8 cellular contexts compared by ENCODE assay signal in the genomic region with DNA sequence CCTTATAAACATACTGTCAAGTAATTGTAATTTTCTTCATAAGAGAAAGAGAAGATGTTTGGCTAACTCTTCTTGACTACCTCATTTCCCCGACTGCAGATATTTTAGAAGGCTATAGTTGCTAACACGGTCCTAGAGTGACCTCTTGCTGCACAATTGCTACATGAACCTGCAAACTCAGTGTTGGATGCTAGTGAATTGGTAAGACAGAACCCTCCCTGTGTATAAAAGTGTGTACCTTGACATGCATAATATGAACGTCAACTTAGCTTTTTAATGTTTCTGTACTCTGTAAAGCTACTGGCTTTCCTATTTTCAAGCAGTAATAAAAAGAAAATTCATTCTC. TPM values are rescaled to one million over a fixed set of nuclear protein-coding genes. Genes with fewer than 3 reads are reported as not detected.
DNase-seq lines count a peak whose midpoint lies in the region; ATAC-seq and TF ChIP-seq lines count a peak whose summit lies in the region.

No MANE protein-coding gene starts in this region.

- in situ Hi-C loops in Panc1 (cut with HindIII; ENCODE audit: low pct_unique_long_range_greater_than_20kb, low sequenced_read_pairs) = no loop called here

- ATAC-seq in HG03280 (IDR thresholded peaks at IDR 0.05; ENCODE audit: unreplicated experiment) (peak; percentile 52), Panc1 (no peak), left ventricle myocardium superior (peak; percentile 60), HG03097 (IDR thresholded peaks at IDR 0.05; ENCODE audit: low FRiP score, unreplicated experiment) (no peak), GM18505 (IDR thresholded peaks at IDR 0.05; ENCODE audit: unreplicated experiment) (no peak)
- no peak for ATAC-seq in CD4-positive, alpha-beta T cell (ENCODE audit: poor library complexity)

- H3K4me1 Mint-ChIP-seq in CD4-positive, alpha-beta T cell (ENCODE audit: low read depth) = no peaks in the 10 kb centered on the region

- CTCF ChIA-PET in Panc1 (lab: Charles Lee) = no interaction called here
- CTCF ChIA-PET in CD4-positive, alpha-beta T cell (lab: Charles Lee) = interaction anchor here (1.1 to 1.3 kb wide), 2 partner anchors 152 to 154 kb away, joined by 4 read pairs; no protein-coding TSS in a partner anchor

- H3K27ac ChIP-seq in Panc1 (ENCODE audit: low read length) = no peak overlapping the region
- no peak overlapping the region for H3K27ac ChIP-seq in CD4-positive, alpha-beta T cell (ENCODE audit: low read depth, low read length)

- no peaks in the 10 kb centered on the region for H3K9me3 Mint-ChIP-seq in CD4-positive, alpha-beta T cell

- intact Hi-C loops in Panc1 (cut with micrococcal nuclease; ENCODE audit: unreplicated experiment) = loop anchor here (5.0 kb wide), 2 partner anchors 157 to 302 kb away; no protein-coding TSS in a partner anchor
- intact Hi-C loops in left ventricle myocardium superior (cut with micrococcal nuclease) = loop anchor here (5.0 kb wide), 1 partner anchor 152 kb away; no protein-coding TSS in a partner anchor
- intact Hi-C loops in CD4-positive, alpha-beta T cell (cut with DNase I, micrococcal nuclease) = loop anchor here in 1 of 2 experiments (10.0 kb wide), 1 partner anchor 1344 kb away; no protein-coding TSS in a partner anchor

- no peaks in the 10 kb centered on the region for H3K4me1 ChIP-seq in Panc1 (ENCODE audit: control insufficient read depth, insufficient read depth, low read length)

- peaks cover 20% of the 10 kb centered on the region for H3K27me3 Mint-ChIP-seq in CD4-positive, alpha-beta T cell

- no peak overlapping the region for H3K4me3 ChIP-seq in Panc1 (ENCODE audit: low read depth in 2 of 2, low read length in 2 of 2)

- no peak overlapping the region for H3K27ac Mint-ChIP-seq in CD4-positive, alpha-beta T cell

- POLR2A ChIA-PET in Panc1 (lab: Charles Lee) = no interaction called here
- POLR2A ChIA-PET in CD4-positive, alpha-beta T cell (lab: Charles Lee) = no interaction called here

- H3K36me3 ChIP-seq in Panc1 (ENCODE audit: control insufficient read depth, insufficient read depth, low read length) = no peaks in the 10 kb centered on the region

- H3K36me3 Mint-ChIP-seq in CD4-positive, alpha-beta T cell (ENCODE audit: low read depth) = no peaks in the 10 kb centered on the region

- peak; percentile 18 for DNase-seq in ELF-1 (ENCODE audit: low read depth, low spot score)
- peak; percentile 10 for DNase-seq in Panc1 (ENCODE audit: low read depth, low spot score)
- DNase-seq in left ventricle myocardium superior = no peak
- DNase-seq in CD4-positive, alpha-beta T cell = no peak
- no peak for DNase-seq in activated CD4-positive, alpha-beta T cell treated with anti-CD3 and anti-CD28 coated beads for 1 hour

- TF ChIP-seq CTCF in Panc1 (IDR thresholded peaks at IDR 0.05) = no peak
- no peak for TF ChIP-seq CTCF in CD4-positive, alpha-beta T cell (IDR thresholded peaks at IDR 0.05)

- H3K9me3 ChIP-seq in Panc1 (ENCODE audit: control insufficient read depth, insufficient read depth, low read depth, low read length) = no peaks in the 10 kb centered on the region
- H3K9me3 ChIP-seq in CD4-positive, alpha-beta T cell (ENCODE audit: control insufficient read depth, low read length) = no peaks in the 10 kb centered on the region

- BruUV-seq in Panc1 (replicated peaks; lab: Mats Ljungman, UMichigan) = no TSS peak

- H3K4me3 Mint-ChIP-seq in CD4-positive, alpha-beta T cell = no peak overlapping the region

- H3K27me3 ChIP-seq in Panc1 (ENCODE audit: control insufficient read depth, insufficient read depth, low read length) = no peaks in the 10 kb centered on the region
- H3K27me3 ChIP-seq in CD4-positive, alpha-beta T cell (ENCODE audit: control insufficient read depth, insufficient read depth, low read length) = no peaks in the 10 kb centered on the region

- TF ChIP-seq POLR2A in GM18505 (IDR thresholded peaks at IDR 0.05; ENCODE audit: borderline replicate concordance, extremely low read depth, insufficient read depth, insufficient read length) = no peak

RNA-seq across cellular contexts. Expression of gene CER1, which starts 46.7 kb away (rescaled TPM):
- total RNA-seq in Panc1 (2021; ENCODE audit: unreplicated experiment) = not detected
- not detected for polyA plus RNA-seq in Panc1 (2012; ENCODE audit: insufficient read length)
- not detected for total RNA-seq in left ventricle myocardium superior
- total RNA-seq in CD4-positive, alpha-beta T cell = not detected

Comparison
In these comparisons a context has a peak if more than half of its experiments do, and no peak if none do; other contexts are left out.
1. DNase-seq: peak in ELF-1 (single experiment) and Panc1 (single experiment); none in left ventricle myocardium superior (single experiment), CD4-positive, alpha-beta T cell (0 of 10) and activated CD4-positive, alpha-beta T cell treated with anti-CD3 and anti-CD28 coated beads for 1 hour (single experiment).
2. ATAC-seq: peak in HG03280 (single experiment) and left ventricle myocardium superior (single experiment); none in Panc1 (single experiment), CD4-positive, alpha-beta T cell (single experiment), HG03097 (single experiment) and GM18505 (single experiment).